In genomic region chr20:45827712-45828111, GRCh38 we compare ENCODE assay signal across 2 cellular contexts.
TF ChIP-seq lines count a peak whose summit lies in the region.

No MANE protein-coding gene starts in this region.

TF ChIP-seq in IMR-90, 13 proteins besides CTCF, POLR2A, EP300 and RAD21:
- TF ChIP-seq USF2 (IDR thresholded peaks at IDR 0.05; ENCODE audit: low read depth, low read length) (no peak), MAFK (IDR thresholded peaks at IDR 0.05; ENCODE audit: low read depth, low read length) (no peak), RCOR1 (IDR thresholded peaks at IDR 0.05; ENCODE audit: insufficient replicate concordance, low read length) (no peak), SMC3 (IDR thresholded peaks at IDR 0.05; ENCODE audit: low read depth, low read length) (no peak), FOS (IDR thresholded peaks at IDR 0.05; ENCODE audit: low read depth, low read length) (no peak), MAZ (IDR thresholded peaks at IDR 0.05; ENCODE audit: borderline replicate concordance, low read depth, low read length) (no peak), RFX5 (IDR thresholded peaks at IDR 0.05; ENCODE audit: low read depth, low read length) (no peak), NFE2L2 (IDR thresholded peaks at IDR 0.05; ENCODE audit: low read depth, low read length) (no peak), MXI1 (IDR thresholded peaks at IDR 0.05; ENCODE audit: borderline replicate concordance, low read depth, low read length) (no peak), BHLHE40 (IDR thresholded peaks at IDR 0.05; ENCODE audit: low read depth, low read length) (no peak), CHD1 (IDR thresholded peaks at IDR 0.05; ENCODE audit: low read depth, low read length) (no peak), CEBPB (IDR thresholded peaks at IDR 0.05; ENCODE audit: low read depth, low read length) (no peak)
- TF ChIP-seq, protein P1, sequence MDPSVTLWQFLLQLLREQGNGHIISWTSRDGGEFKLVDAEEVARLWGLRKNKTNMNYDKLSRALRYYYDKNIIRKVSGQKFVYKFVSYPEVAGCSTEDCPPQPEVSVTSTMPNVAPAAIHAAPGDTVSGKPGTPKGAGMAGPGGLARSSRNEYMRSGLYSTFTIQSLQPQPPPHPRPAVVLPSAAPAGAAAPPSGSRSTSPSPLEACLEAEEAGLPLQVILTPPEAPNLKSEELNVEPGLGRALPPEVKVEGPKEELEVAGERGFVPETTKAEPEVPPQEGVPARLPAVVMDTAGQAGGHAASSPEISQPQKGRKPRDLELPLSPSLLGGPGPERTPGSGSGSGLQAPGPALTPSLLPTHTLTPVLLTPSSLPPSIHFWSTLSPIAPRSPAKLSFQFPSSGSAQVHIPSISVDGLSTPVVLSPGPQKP (IDR thresholded peaks at IDR 0.05; ENCODE audit: borderline replicate concordance, low read depth, low read length): no peak

TF ChIP-seq in H1, 55 proteins besides CTCF, POLR2A, EP300 and RAD21:
- no peak for TF ChIP-seq TCF12 (IDR thresholded peaks at IDR 0.05; ENCODE audit: low read depth, low read length)
- TF ChIP-seq ATF3 (IDR thresholded peaks at IDR 0.05; ENCODE audit: insufficient read depth, low read depth, low read length): no peak
- TF ChIP-seq BACH1 (IDR thresholded peaks at IDR 0.05; ENCODE audit: low read length): no peak
- no peak for TF ChIP-seq TAF7 (optimal IDR thresholded peaks at IDR 0.05; ENCODE audit: borderline replicate concordance, low read depth, low read length)
- no peak for TF ChIP-seq SUZ12 (IDR thresholded peaks at IDR 0.05; ENCODE audit: low read length)
- no peak for TF ChIP-seq FOSL1 (IDR thresholded peaks at IDR 0.05; ENCODE audit: insufficient read depth, low read depth, low read length)
- TF ChIP-seq, protein P2, sequence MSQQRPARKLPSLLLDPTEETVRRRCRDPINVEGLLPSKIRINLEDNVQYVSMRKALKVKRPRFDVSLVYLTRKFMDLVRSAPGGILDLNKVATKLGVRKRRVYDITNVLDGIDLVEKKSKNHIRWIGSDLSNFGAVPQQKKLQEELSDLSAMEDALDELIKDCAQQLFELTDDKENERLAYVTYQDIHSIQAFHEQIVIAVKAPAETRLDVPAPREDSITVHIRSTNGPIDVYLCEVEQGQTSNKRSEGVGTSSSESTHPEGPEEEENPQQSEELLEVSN (IDR thresholded peaks at IDR 0.05): no peak
- no peak for TF ChIP-seq SP2 (IDR thresholded peaks at IDR 0.05; ENCODE audit: low read length)
- no peak for TF ChIP-seq BRCA1 (IDR thresholded peaks at IDR 0.05; ENCODE audit: low read depth, low read length)
- no peak for TF ChIP-seq HDAC6 (IDR thresholded peaks at IDR 0.05; ENCODE audit: low read depth, low read length)
- TF ChIP-seq NRF1 (IDR thresholded peaks at IDR 0.05; ENCODE audit: low read depth, low read length): no peak
- TF ChIP-seq SRF (IDR thresholded peaks at IDR 0.05; ENCODE audit: low read depth, low read length): no peak
- TF ChIP-seq JUN (IDR thresholded peaks at IDR 0.05; ENCODE audit: low read depth, low read length): no peak
